9 cellular contexts compared by ENCODE assay signal in genomic region chr16:28880589-28880915, GRCh38. TPM values are rescaled to one million over a fixed set of nuclear protein-coding genes. Genes with fewer than 3 reads are reported as not detected.
DNase-seq lines count a peak whose midpoint lies in the region; ATAC-seq and TF ChIP-seq lines count a peak whose summit lies in the region.
"Had no signal": no experiment of that assay in that cellular context is flagged by ENCODE, and none has a peak within 500 bp of the region (broad histone marks: within the 10 kb centered on the region; RNA-seq: fewer than 3 reads in every experiment).

No MANE protein-coding gene starts in this region.

- H3K27ac ChIP-seq in CD4-positive, alpha-beta memory T cell (ENCODE audit: low read depth, low read length) = no peak overlapping the region
- no peak overlapping the region for H3K27ac ChIP-seq in MM.1S (ENCODE audit: low read length)
- H3K27ac ChIP-seq in neural cell (ENCODE audit: low read length) = no peak overlapping the region

- no peaks in the 10 kb centered on the region for H3K36me3 ChIP-seq in CD4-positive, alpha-beta memory T cell (ENCODE audit: insufficient read depth, low read length)
- H3K36me3 ChIP-seq in MM.1S (replicated peaks; ENCODE audit: insufficient read depth, low read length) (no peaks in the 10 kb centered on the region), neural cell (ENCODE audit: insufficient read depth, low read length) (no peaks in the 10 kb centered on the region)

- H3K9ac ChIP-seq in MM.1S (ENCODE audit: low read length) (no peak overlapping the region), neural cell (ENCODE audit: low read length) (no peak overlapping the region)

- peaks cover 0 to 1% (median 0%) of the 10 kb centered on the region in 8 donors for H3K9me3 Mint-ChIP-seq in CD4-positive, alpha-beta memory T cell

- H3K4me1 ChIP-seq in CD4-positive, alpha-beta memory T cell (ENCODE audit: insufficient read depth, low read length) = peaks cover 13% of the 10 kb centered on the region
- H3K4me1 ChIP-seq in MM.1S (ENCODE audit: low read length) = peaks cover 6% of the 10 kb centered on the region; the same call in 1 of the 2 replicates

- TF ChIP-seq RAD21 in neural cell (conservative IDR thresholded peaks at IDR 0.05) = no peak

- peak overlapping the region in 1 of 2 donors; percentile 82 for H3K4me3 ChIP-seq in CD4-positive, alpha-beta memory T cell (ENCODE audit: low read length in 2 of 2)
- no peak overlapping the region for H3K4me3 ChIP-seq in MM.1S (ENCODE audit: low read length)
- H3K4me3 ChIP-seq in choroid plexus epithelial cell (ENCODE audit: low read depth, low read length) = peak overlapping the region; percentile 70
- H3K4me3 ChIP-seq in neural cell (ENCODE audit: low read length) = peak overlapping the region; percentile 83

- H3K36me3 Mint-ChIP-seq in CD4-positive, alpha-beta memory T cell = no peaks in the 10 kb centered on the region

- TF ChIP-seq POLR2A in GM18505 (IDR thresholded peaks at IDR 0.05; ENCODE audit: borderline replicate concordance, extremely low read depth, insufficient read depth, insufficient read length) = no peak

- POLR2A ChIA-PET in CD4-positive, alpha-beta memory T cell (lab: Charles Lee; ENCODE audit: partially characterized antibody) = interaction anchor here (1.0 to 2.7 kb wide), 2 partner anchors 17 to 45 kb away, joined by 3 to 34 read pairs; partner anchors contain the start of genes RABEP2 and SH2B1

- H3K79me2 ChIP-seq in MM.1S (ENCODE audit: low read length) (no peaks in the 10 kb centered on the region), neural cell (replicated peaks; ENCODE audit: insufficient read depth, low read length) (no peaks in the 10 kb centered on the region)

- H4K20me1 ChIP-seq in MM.1S (ENCODE audit: insufficient read depth, low read length) (no peaks in the 10 kb centered on the region), neural cell (ENCODE audit: insufficient read depth) (no peaks in the 10 kb centered on the region)

- no peak for DNase-seq in CD4-positive, alpha-beta memory T cell
- DNase-seq in MM.1S = no peak
- no peak for DNase-seq in choroid plexus epithelial cell (ENCODE audit: low read depth)
- no peak for DNase-seq in NCI-H1694 treated with DMSO at 0.1 percent for 48 hours (lab: John Stamatoyannopoulos, UW)
- DNase-seq in HuH-7 (ENCODE audit: low spot score) = no peak
- DNase-seq: cortex of kidney had no signal

- no peaks in the 10 kb centered on the region for H3K27me3 ChIP-seq in CD4-positive, alpha-beta memory T cell (ENCODE audit: insufficient read depth, low read length)
- H3K27me3 ChIP-seq in MM.1S (replicated peaks; ENCODE audit: insufficient read depth, low read length) = no peaks in the 10 kb centered on the region
- H3K27me3 ChIP-seq in neural cell (ENCODE audit: insufficient read depth, low read depth, low read length) = no peaks in the 10 kb centered on the region

- H3K27ac Mint-ChIP-seq in CD4-positive, alpha-beta memory T cell = peak overlapping the region in 2 of 7 donors; percentile 66 to 89

- intact Hi-C loops in CD4-positive, alpha-beta memory T cell (cut with micrococcal nuclease) = loop anchor here (2.0 kb wide), 1 partner anchor 44 kb away; the partner anchor contains the start of gene RABEP2

- peak overlapping the region; percentile 56 to 90 (median 85) for H3K4me3 Mint-ChIP-seq in CD4-positive, alpha-beta memory T cell

- TF ChIP-seq EP300 in neural cell (conservative IDR thresholded peaks at IDR 0.05; ENCODE audit: poor library complexity, severe bottlenecking) = no peak

- H3K4me2 ChIP-seq in MM.1S (ENCODE audit: low read depth, low read length) = peak overlapping the region; percentile 95
- peak overlapping the region; percentile 92 for H3K4me2 ChIP-seq in neural cell (ENCODE audit: low read length)

- H3K27me3 Mint-ChIP-seq in CD4-positive, alpha-beta memory T cell = peaks cover 0 to 7% of the 10 kb centered on the region in 2 donors

- H3K4me1 Mint-ChIP-seq in CD4-positive, alpha-beta memory T cell = peaks cover 3 to 18% (median 11%) of the 10 kb centered on the region in 4 donors

- no peaks in the 10 kb centered on the region for H3K9me3 ChIP-seq in CD4-positive, alpha-beta memory T cell (ENCODE audit: control insufficient read depth in 1 of 2, low read length in 2 of 2)
- no peaks in the 10 kb centered on the region for H3K9me3 ChIP-seq in MM.1S (replicated peaks; ENCODE audit: insufficient read depth, low read length)
- H3K9me3 ChIP-seq in neural cell (ENCODE audit: low read length) = no peaks in the 10 kb centered on the region

- H3F3A ChIP-seq in MM.1S (ENCODE audit: insufficient read depth, low read length) = no peaks in the 10 kb centered on the region
- no peaks in the 10 kb centered on the region for H3F3A ChIP-seq in neural cell (ENCODE audit: insufficient read depth, low read length, poor library complexity, severe bottlenecking)

- ATAC-seq in GM18867 (IDR thresholded peaks at IDR 0.05; ENCODE audit: unreplicated experiment) = no peak
- no peak for ATAC-seq in GM18505 (IDR thresholded peaks at IDR 0.05; ENCODE audit: unreplicated experiment)

- H2AFZ ChIP-seq in MM.1S (ENCODE audit: low read length) (peak overlapping the region; percentile 97), neural cell (ENCODE audit: low read depth, low read length) (no peak overlapping the region)

- no peak for TF ChIP-seq CTCF in MM.1S (IDR thresholded peaks at IDR 0.05; ENCODE audit: low read length)
- no peak for TF ChIP-seq CTCF in choroid plexus epithelial cell (conservative IDR thresholded peaks at IDR 0.05; ENCODE audit: low read depth, low read length)
- TF ChIP-seq CTCF in neural cell (IDR thresholded peaks at IDR 0.05; ENCODE audit: poor library complexity, severe bottlenecking) = no peak

- CTCF ChIA-PET in CD4-positive, alpha-beta memory T cell (lab: Charles Lee; ENCODE audit: partially characterized antibody) = interaction anchor here (0.6 to 3.0 kb wide), 4 partner anchors 10 to 64 kb away, joined by 3 to 14 read pairs (median 4); no protein-coding TSS in a partner anchor

- H3K9me2 ChIP-seq in MM.1S (replicated peaks; ENCODE audit: insufficient read depth, low read length) (no peaks in the 10 kb centered on the region), neural cell (ENCODE audit: insufficient read depth, low read length) (no peaks in the 10 kb centered on the region)

TF ChIP-seq in neural cell, 6 proteins besides CTCF, POLR2A, EP300 and RAD21:
- TF ChIP-seq MXI1 (conservative IDR thresholded peaks at IDR 0.05; ENCODE audit: poor library complexity, severe bottlenecking) (no peak), TAF1 (IDR thresholded peaks at IDR 0.05; ENCODE audit: low read depth) (no peak), EZH2 (IDR thresholded peaks at IDR 0.05; ENCODE audit: borderline replicate concordance, insufficient read depth, low read length, poor library complexity, severe bottlenecking) (no peak), REST (IDR thresholded peaks at IDR 0.05; ENCODE audit: borderline replicate concordance) (no peak), SMC3 (conservative IDR thresholded peaks at IDR 0.05; ENCODE audit: poor library complexity) (no peak), POLR2AphosphoS5 (IDR thresholded peaks at IDR 0.05) (no peak)
TF ChIP-seq in neural cell: peak in this region for 0.

RNA-seq across cellular contexts. Expression of gene ATP2A1, which starts 2.3 kb away (rescaled TPM):
- under 1 TPM; 0.67 to 0.94 TPM for total RNA-seq in CD4-positive, alpha-beta memory T cell
- polyA plus RNA-seq in CD4-positive, alpha-beta memory T cell = not detected
- 0.06 and 0.54 TPM in 2 replicates for polyA plus RNA-seq in neural cell
- polyA minus RNA-seq in neural cell = 0.23 and 1.2 TPM in 2 replicates

RNA-seq across cellular contexts. Expression of gene SH2B1, which starts 16.9 kb away (rescaled TPM):
- total RNA-seq in CD4-positive, alpha-beta memory T cell = 100 to 1,000 TPM; 127 TPM
- 1 to 10 TPM; 3.1 to 4.0 TPM for polyA plus RNA-seq in CD4-positive, alpha-beta memory T cell
- polyA plus RNA-seq in neural cell = 42.2 and 48.2 TPM in 2 replicates
- 16.4 and 20.7 TPM in 2 replicates for polyA minus RNA-seq in neural cell

RNA-seq across cellular contexts. Expression of gene TUFM, which starts 34.4 kb away (rescaled TPM):
- total RNA-seq in CD4-positive, alpha-beta memory T cell = 100 to 1,000 TPM in 1 of 2 experiments, 10 to 100 TPM in 1; 98.0 to 108 TPM
- 100 to 1,000 TPM; 138 to 198 TPM for polyA plus RNA-seq in CD4-positive, alpha-beta memory T cell
- polyA plus RNA-seq in neural cell = 144 and 157 TPM in 2 replicates
- polyA minus RNA-seq in neural cell = 50.4 and 52.8 TPM in 2 replicates

RNA-seq across cellular contexts. Expression of gene RABEP2, which starts 44.5 kb away (rescaled TPM):
- total RNA-seq in CD4-positive, alpha-beta memory T cell = 10 to 100 TPM; 25.7 to 29.0 TPM
- 1 to 10 TPM; 3.1 to 5.1 TPM for polyA plus RNA-seq in CD4-positive, alpha-beta memory T cell
- 27.5 and 28.7 TPM in 2 replicates for polyA plus RNA-seq in neural cell
- polyA minus RNA-seq in neural cell = 13.4 and 17.0 TPM in 2 replicates

RNA-seq across cellular contexts. Expression of gene CD19, which starts 51.2 kb away (rescaled TPM):
- not detected for total RNA-seq in CD4-positive, alpha-beta memory T cell
- 1 to 10 TPM in 1 of 2 donors, under 1 TPM in 1; 0.27 to 1.4 TPM for polyA plus RNA-seq in CD4-positive, alpha-beta memory T cell
- not detected in 2 replicates for polyA plus RNA-seq in neural cell
- not detected in 2 replicates for polyA minus RNA-seq in neural cell
